In the genomic region with DNA sequence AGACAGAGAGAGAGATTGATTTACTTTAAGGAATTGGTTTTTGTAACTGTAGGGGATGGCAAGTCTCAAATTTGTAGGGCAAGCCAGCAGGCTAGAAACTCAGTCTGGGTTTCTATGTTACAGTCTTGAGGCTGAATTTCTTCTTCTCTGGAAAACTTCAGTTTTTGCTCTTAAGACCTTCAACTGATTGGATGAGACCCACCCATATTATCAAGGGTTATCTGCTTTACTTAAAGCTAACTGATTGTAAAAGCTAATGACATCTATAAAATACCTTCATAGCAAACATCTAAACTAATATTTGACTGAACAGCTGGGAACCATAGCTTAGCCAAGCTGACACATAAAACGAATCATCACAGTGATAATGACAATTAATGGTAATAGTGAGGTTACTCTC, we compare ENCODE assay signal across 36 cellular contexts. TPM values are rescaled to one million over a fixed set of nuclear protein-coding genes. Genes with fewer than 3 reads are reported as not detected.
"Had no signal": no experiment of that assay in that cellular context is flagged by ENCODE, and none has a peak within 500 bp of the region (broad histone marks: within the 10 kb centered on the region; RNA-seq: fewer than 3 reads in every experiment).

No MANE protein-coding gene starts in this region.

- DNase-seq: activated B cell treated with CpG ODN at 0.5 μM for 24 hours; activated CD4-positive, alpha-beta memory T cell treated with anti-CD3 and anti-CD28 coated beads for 36 hours; activated CD4-positive, alpha-beta T cell treated with anti-CD3 and anti-CD28 coated beads for 4 hours; activated CD4-positive, alpha-beta T cell treated with anti-CD3 and anti-CD28 coated beads, Interleukin-2, amount 10 ng/mL, durations not matched to agents 24 days and 14 days; activated CD4-positive, alpha-beta T cell treated with anti-CD3 and anti-CD28 coated beads, Interleukin-2, amount 50 U/mL, for 1 hour; activated CD4-positive, alpha-beta T cell treated with anti-CD3 and anti-CD28 coated beads, Interleukin-2, amount 50 U/mL, for 4 hours; activated CD4-positive, CD25-positive, alpha-beta regulatory T cell treated with anti-CD3 and anti-CD28 coated beads, Interleukin-2, amount 50 U/mL, for 72 hours; activated CD8-positive, alpha-beta memory T cell treated with anti-CD3 and anti-CD28 coated beads, Interleukin-2, amount 50 U/mL, for 4 hours; activated CD8-positive, alpha-beta T cell treated with anti-CD3 and anti-CD28 coated beads for 36 hours; activated effector memory CD4-positive, alpha-beta T cell treated with anti-CD3 and anti-CD28 coated beads, Interleukin-2, amount 50 U/mL, for 16 hours; activated gamma-delta T cell treated with Interleukin-2 at 50 U/mL for 16 hours; activated naive CD4-positive, alpha-beta T cell; activated naive CD4-positive, alpha-beta T cell treated with anti-CD3 and anti-CD28 coated beads for 36 hours; activated naive CD4-positive, alpha-beta T cell treated with anti-CD3 and anti-CD28 coated beads, Interleukin-2, amount 50 U/mL, for 16 hours; activated naive CD8-positive, alpha-beta T cell treated with anti-CD3 and anti-CD28 coated beads for 36 hours; activated T-cell treated with anti-CD3 and anti-CD28 coated beads for 4 hours; activated T-cell treated with anti-CD3 and anti-CD28 coated beads, Interleukin-2, amount 50 U/mL, for 1 hour; activated T-cell treated with anti-CD3 and anti-CD28 coated beads, Interleukin-2, amount 50 U/mL, for 4 hours; activated T-cell treated with anti-CD3 and anti-CD28 coated beads, Interleukin-2, amount 50 U/mL, for 72 hours; adrenal gland; amniotic stem cell; aorta; body of pancreas; brain microvascular endothelial cell; central memory CD4-positive, alpha-beta T cell; T-helper 9 cell had no signal

- FAIRE-seq: astrocyte, colon, TTC549 had no signal

- H3K36me3 ChIP-seq: adrenal gland, brain microvascular endothelial cell, breast epithelium had no signal

- H3K4me1 ChIP-seq: adrenal gland, body of pancreas, breast epithelium had no signal

- H3K27ac ChIP-seq: adrenal gland, body of pancreas, brain microvascular endothelial cell, breast epithelium, coronary artery, VCaP had no signal

- ATAC-seq: activated CD8-positive, alpha-beta T cell treated with anti-CD3 and anti-CD28 coated beads for 36 hours; activated naive CD4-positive, alpha-beta T cell treated with anti-CD3 and anti-CD28 coated beads, Interleukin-2, amount 50 U/mL, for 72 hours; activated T-cell treated with anti-CD3 and anti-CD28 coated beads, Interleukin-2, amount 50 U/mL, for 4 hours; activated T-cell treated with anti-CD3 and anti-CD28 coated beads, Interleukin-2, amount 50 U/mL, for 72 hours; activated T-helper 17 cell treated with anti-CD3 and anti-CD28 coated beads, Interleukin-2, amount 50 U/mL, for 72 hours; body of pancreas had no signal

- H3K9me3 ChIP-seq: adrenal gland, body of pancreas had no signal

- H3K4me3 ChIP-seq: adrenal gland, body of pancreas, breast epithelium, coronary artery had no signal

- H3K27me3 ChIP-seq: adrenal gland, body of pancreas, brain microvascular endothelial cell, breast epithelium had no signal

RNA-seq across cellular contexts. Expression of gene SLC35F1, which starts 22.4 kb away (rescaled TPM):
- total RNA-seq: activated B cell treated with CpG ODN at 0.5 μM for 24 hours; activated CD8-positive, alpha-beta memory T cell treated with anti-CD3 and anti-CD28 coated beads for 36 hours; activated naive CD4-positive, alpha-beta T cell treated with anti-CD3 and anti-CD28 coated beads, Interleukin-2, amount 50 U/mL, for 72 hours; activated T-helper 1 cell treated with anti-CD3 and anti-CD28 coated beads, Interleukin-12 subunit alpha, Interleukin-12 subunit beta, Interleukin-2, Interleukin-4 antibody, amounts not matched to agents 30 ng/mL and 10 ng/mL and 1 ng/mL, durations not matched to agents 14 hours and 24 hours and 36 hours had no signal
